In the genomic region with DNA sequence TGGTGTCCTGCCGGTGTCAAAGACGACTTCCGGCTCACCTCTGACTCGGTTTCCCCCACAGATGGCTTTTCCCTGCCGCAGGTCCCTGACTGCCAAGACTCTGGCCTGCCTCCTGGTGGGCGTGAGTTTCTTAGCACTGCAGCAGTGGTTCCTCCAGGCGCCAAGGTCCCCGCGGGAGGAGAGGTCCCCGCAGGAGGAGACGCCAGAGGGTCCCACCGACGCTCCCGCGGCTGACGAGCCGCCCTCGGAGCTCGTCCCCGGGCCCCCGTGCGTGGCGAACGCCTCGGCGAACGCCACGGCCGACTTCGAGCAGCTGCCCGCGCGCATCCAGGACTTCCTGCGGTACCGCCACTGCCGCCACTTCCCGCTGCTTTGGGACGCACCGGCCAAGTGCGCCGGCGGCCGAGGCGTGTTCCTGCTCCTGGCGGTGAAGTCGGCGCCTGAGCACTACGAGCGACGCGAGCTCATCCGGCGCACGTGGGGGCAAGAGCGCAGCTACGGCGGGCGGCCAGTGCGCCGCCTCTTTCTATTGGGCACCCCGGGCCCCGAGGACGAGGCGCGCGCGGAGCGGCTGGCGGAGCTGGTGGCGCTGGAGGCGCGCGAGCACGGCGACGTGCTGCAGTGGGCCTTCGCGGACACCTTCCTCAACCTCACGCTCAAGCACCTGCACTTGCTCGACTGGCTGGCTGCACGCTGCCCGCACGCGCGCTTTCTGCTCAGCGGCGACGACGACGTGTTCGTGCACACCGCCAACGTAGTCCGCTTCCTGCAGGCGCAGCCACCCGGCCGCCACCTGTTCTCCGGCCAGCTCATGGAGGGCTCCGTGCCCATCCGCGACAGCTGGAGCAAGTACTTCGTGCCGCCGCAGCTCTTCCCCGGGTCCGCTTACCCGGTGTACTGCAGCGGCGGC, we compare ENCODE assay signal across 8 cellular contexts. TPM values are rescaled to one million over a fixed set of nuclear protein-coding genes. Genes with fewer than 3 reads are reported as not detected.
A peak's percentile ranks its signal among the peaks of the same experiment; 100 is the strongest.
DNase-seq lines count a peak whose midpoint lies in the region; ATAC-seq and TF ChIP-seq lines count a peak whose summit lies in the region.

No MANE protein-coding gene starts in this region.

- TF ChIP-seq CTCF in DND-41 (IDR thresholded peaks at IDR 0.05; ENCODE audit: borderline replicate concordance, extremely low read depth, low read length, poor library complexity, severe bottlenecking) = peak; percentile 45

- no peak overlapping the region for H3K4me2 ChIP-seq in DND-41 (ENCODE audit: insufficient read depth, low read length)

- no peaks in the 10 kb centered on the region for H3K79me2 ChIP-seq in DND-41 (ENCODE audit: insufficient read depth, low read length)

- no peaks in the 10 kb centered on the region for H4K20me1 ChIP-seq in DND-41 (ENCODE audit: insufficient read depth, low read length)

- H3K27ac ChIP-seq in DND-41 (ENCODE audit: low read length) (no peak overlapping the region), urinary bladder (ENCODE audit: low read depth) (no peak overlapping the region)

- H2AFZ ChIP-seq in DND-41 (ENCODE audit: low read depth, low read length) = no peak overlapping the region

- ATAC-seq in DND-41 (ENCODE audit: insufficient read depth, low read depth) (no peak), GM18868 (IDR thresholded peaks at IDR 0.05; ENCODE audit: unreplicated experiment) (no peak)

- WGBS in urinary bladder = 13% methylated on average over 109 of the region's 109 CpGs

- no peaks in the 10 kb centered on the region for H3K27me3 ChIP-seq in DND-41 (ENCODE audit: insufficient read depth, low read length, poor library complexity)

- H3K4me3 ChIP-seq in DND-41 (ENCODE audit: low read depth in 1 of 2, low read length in 2 of 2) = no peak overlapping the region
- peak overlapping the region; percentile 6 for H3K4me3 ChIP-seq in urinary bladder (ENCODE audit: low read depth, low read length)

- no peak for DNase-seq in DND-41
- DNase-seq in NCI-H1092 treated with DMSO at 0.1 percent for 48 hours (lab: John Stamatoyannopoulos, UW) = peak; percentile 69
- peak; percentile 67 for DNase-seq in ecto neural progenitor cell (ENCODE audit: low spot score)
- peak; percentile 90 for DNase-seq in mesenteric fat pad (ENCODE audit: low spot score)
- no peak for DNase-seq in activated gamma-delta T cell treated with Interleukin-2 at 50 U/mL for 16 hours
- DNase-seq in NCI-H2107 (lab: John Stamatoyannopoulos, UW) = no peak

- H3K9ac ChIP-seq in DND-41 (ENCODE audit: low read depth, low read length) = no peak overlapping the region

- no peaks in the 10 kb centered on the region for H3K9me3 ChIP-seq in DND-41 (ENCODE audit: insufficient read depth, low read length, severe bottlenecking)

- no peaks in the 10 kb centered on the region for H3K36me3 ChIP-seq in DND-41 (ENCODE audit: insufficient read depth, low read length)
- H3K36me3 ChIP-seq in urinary bladder (ENCODE audit: insufficient read depth) = no peaks in the 10 kb centered on the region

- no peaks in the 10 kb centered on the region for H3K4me1 ChIP-seq in DND-41 (ENCODE audit: insufficient read depth, low read length)
- no peaks in the 10 kb centered on the region for H3K4me1 ChIP-seq in urinary bladder (ENCODE audit: insufficient read depth)

RNA-seq across cellular contexts. Expression of gene B3GNT6, which starts 5.5 kb away (rescaled TPM):
- total RNA-seq in mesenteric fat pad (not detected), urinary bladder (not detected)
- polyA plus RNA-seq in urinary bladder = not detected

RNA-seq across cellular contexts. Expression of gene CAPN5, which starts 27.0 kb away (rescaled TPM):
- 5.1 TPM for total RNA-seq in mesenteric fat pad
- total RNA-seq in urinary bladder = 17.8 TPM
- polyA plus RNA-seq in urinary bladder = 14.8 TPM

Comparison
In these comparisons a context has a peak if more than half of its experiments do, and no peak if none do; other contexts are left out.
1. DNase-seq: peak in NCI-H1092 treated with DMSO at 0.1 percent for 48 hours (single experiment), ecto neural progenitor cell (single experiment) and mesenteric fat pad (single experiment); none in DND-41 (single experiment), activated gamma-delta T cell treated with Interleukin-2 at 50 U/mL for 16 hours (single experiment) and NCI-H2107 (single experiment).